15 cellular contexts compared by ENCODE assay signal in the genomic region with DNA sequence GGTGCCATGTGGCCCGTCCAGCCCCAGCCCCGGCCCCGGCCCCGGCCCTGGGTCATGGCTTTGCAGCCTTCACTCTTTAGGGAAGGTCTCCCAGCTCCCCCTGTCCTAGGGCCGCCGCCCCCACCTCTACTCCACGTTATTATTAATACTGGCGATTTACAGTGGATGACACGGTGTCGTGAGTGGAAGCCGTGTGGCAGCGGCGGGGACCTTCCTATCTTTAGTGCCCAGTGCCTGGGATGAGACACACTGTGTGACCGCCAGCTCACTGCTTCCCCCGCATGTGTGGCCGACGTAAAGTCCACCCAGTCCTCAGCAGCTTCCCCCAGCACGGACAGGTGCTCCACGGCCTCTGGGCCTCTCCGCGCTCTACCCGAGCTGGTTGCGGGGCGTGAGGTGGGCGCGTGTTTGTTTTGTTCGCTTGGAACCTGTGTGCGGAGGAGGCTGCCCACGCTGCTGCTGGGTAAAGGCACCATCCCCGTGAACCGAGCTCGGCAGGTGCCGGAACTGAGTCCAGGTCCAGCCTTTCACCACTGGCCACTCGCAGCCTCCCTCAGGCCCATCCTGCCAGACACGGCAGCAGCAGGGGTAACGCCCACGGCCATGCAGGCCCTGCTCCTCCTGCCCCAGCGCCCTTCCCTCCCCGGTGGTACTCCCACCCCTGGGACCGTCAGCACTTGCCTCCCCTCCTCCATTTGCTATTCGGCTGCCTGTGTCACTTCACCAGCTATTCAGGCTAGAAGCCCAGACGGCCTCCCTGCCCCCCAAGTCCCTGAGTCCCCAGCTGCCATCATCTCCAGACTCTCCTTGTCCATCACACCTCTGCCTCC.
"Had no signal": no experiment of that assay in that cellular context is flagged by ENCODE, and none has a peak within 500 bp of the region (broad histone marks: within the 10 kb centered on the region; RNA-seq: fewer than 3 reads in every experiment).

No MANE protein-coding gene starts in this region.

- H3K9me3 ChIP-seq: ascending aorta, left lung, transverse colon had no signal

- H3K4me3 Mint-ChIP-seq: activated T-cell treated with anti-CD3 and anti-CD28 coated beads, Interleukin-2, amount 50 U/mL, for 72 hours; stimulated activated naive CD8-positive, alpha-beta T cell treated with anti-CD3 and anti-CD28 coated beads, Interleukin-15, Interleukin-2, amounts not matched to agents 100 ng/mL and 50 ng/mL, for 24 hours had no signal

- H3K27ac ChIP-seq: ascending aorta, coronary artery, left lung, skin epidermis, transverse colon had no signal

- H3K27ac Mint-ChIP-seq: activated T-cell treated with anti-CD3 and anti-CD28 coated beads, Interleukin-2, amount 50 U/mL, for 72 hours; stimulated activated naive CD8-positive, alpha-beta T cell treated with anti-CD3 and anti-CD28 coated beads, Interleukin-15, Interleukin-2, amounts not matched to agents 100 ng/mL and 50 ng/mL, for 24 hours had no signal

- H3K4me3 ChIP-seq: ascending aorta, coronary artery, left lung, skin epidermis, transverse colon had no signal

- H3K36me3 ChIP-seq: ascending aorta, left lung, transverse colon had no signal

- ATAC-seq: activated T-cell treated with anti-CD3 and anti-CD28 coated beads, Interleukin-2, amount 50 U/mL, for 72 hours; left lung; naive thymus-derived CD4-positive, alpha-beta T cell had no signal

- DNase-seq: activated CD4-positive, CD25-positive, alpha-beta regulatory T cell treated with anti-CD3 and anti-CD28 coated beads, Interleukin-2, amount 50 U/mL, for 72 hours; activated naive CD4-positive, alpha-beta T cell; activated T-cell treated with anti-CD3 and anti-CD28 coated beads, Interleukin-2, amount 50 U/mL, for 72 hours; erythroblast; foreskin melanocyte; mesenchymal stem cell; naive thymus-derived CD4-positive, alpha-beta T cell; stimulated activated CD4-positive, alpha-beta T cell treated with anti-CD3 and anti-CD28 coated beads, Interleukin-15, amount 100 ng/mL, for 24 hours; stimulated activated CD4-positive, alpha-beta T cell treated with anti-CD3 and anti-CD28 coated beads, Interleukin-2, amount 100 ng/mL, for 48 hours; transverse colon had no signal

- H3K36me3 Mint-ChIP-seq: naive thymus-derived CD4-positive, alpha-beta T cell had no signal

- H3K9me3 Mint-ChIP-seq: activated T-cell treated with anti-CD3 and anti-CD28 coated beads, Interleukin-2, amount 50 U/mL, for 72 hours; naive thymus-derived CD4-positive, alpha-beta T cell; stimulated activated naive CD8-positive, alpha-beta T cell treated with anti-CD3 and anti-CD28 coated beads, Interleukin-15, Interleukin-2, amounts not matched to agents 100 ng/mL and 50 ng/mL, for 24 hours had no signal
